ENCODE assay signal across 16 cellular contexts in genomic region chr13:40048551-40048950, GRCh38.
DNase-seq lines count a peak whose midpoint lies in the region; TF ChIP-seq lines count a peak whose summit lies in the region.
"Had no signal": no experiment of that assay in that cellular context is flagged by ENCODE, and none has a peak within 500 bp of the region (broad histone marks: within the 10 kb centered on the region; RNA-seq: fewer than 3 reads in every experiment).

No MANE protein-coding gene starts in this region.

- no peaks in the 10 kb centered on the region for H3K4me1 ChIP-seq in breast epithelium
- H3K4me1 ChIP-seq: BLaER1, Caco-2 had no signal

- peak; percentile 44 for DNase-seq in NCI-H2171 treated with DMSO at 0.1 percent for 48 hours (lab: John Stamatoyannopoulos, UW)
- DNase-seq in NCI-H2171 (lab: John Stamatoyannopoulos, UW) = no peak
- DNase-seq in dermis blood vessel endothelial cell = peak; percentile 70
- peak; percentile 57 to 76 for DNase-seq in lung microvascular endothelial cell (ENCODE audit: low read depth in 2 of 2)
- DNase-seq in NCI-H1694 (lab: John Stamatoyannopoulos, UW) = no peak
- DNase-seq in breast epithelium (ENCODE audit: low spot score in 2 of 2) = no peak
- DNase-seq: Caco-2; CD4-positive, CD25-positive, alpha-beta regulatory T cell; CD8-positive, alpha-beta T cell; DMS153; DND-41; H9 had no signal

- intact Hi-C loops in breast epithelium (cut with DNase I; ENCODE audit: low total_unique reads) = no loop called here

- H3K9me3 ChIP-seq in breast epithelium = no peaks in the 10 kb centered on the region
- H3K9me3 ChIP-seq: BLaER1, Caco-2 had no signal

- TF ChIP-seq CTCF in breast epithelium (IDR thresholded peaks at IDR 0.05) = no peak

- no peak for TF ChIP-seq POLR2A in breast epithelium (IDR thresholded peaks at IDR 0.05)

- no peaks in the 10 kb centered on the region for H3K36me3 ChIP-seq in breast epithelium
- H3K36me3 ChIP-seq: BLaER1 had no signal

- no peak overlapping the region for H3K27ac ChIP-seq in breast epithelium
- H3K27ac ChIP-seq: 22Rv1, BLaER1, C4-2B had no signal

- no peaks in the 10 kb centered on the region for H3K27me3 ChIP-seq in breast epithelium
- H3K27me3 ChIP-seq: BLaER1 had no signal

- no peak overlapping the region for H3K4me3 ChIP-seq in breast epithelium
- H3K4me3 ChIP-seq: BLaER1, GM23338 had no signal

Comparison
In these comparisons a context has a peak if more than half of its experiments do, and no peak if none do; other contexts are left out.
1. DNase-seq: peak in NCI-H2171 treated with DMSO at 0.1 percent for 48 hours (single experiment), dermis blood vessel endothelial cell (single experiment) and lung microvascular endothelial cell (2 of 2); none in NCI-H2171 (single experiment), NCI-H1694 (single experiment) and breast epithelium (0 of 2).